19 cellular contexts compared by ENCODE assay signal in the genomic region with DNA sequence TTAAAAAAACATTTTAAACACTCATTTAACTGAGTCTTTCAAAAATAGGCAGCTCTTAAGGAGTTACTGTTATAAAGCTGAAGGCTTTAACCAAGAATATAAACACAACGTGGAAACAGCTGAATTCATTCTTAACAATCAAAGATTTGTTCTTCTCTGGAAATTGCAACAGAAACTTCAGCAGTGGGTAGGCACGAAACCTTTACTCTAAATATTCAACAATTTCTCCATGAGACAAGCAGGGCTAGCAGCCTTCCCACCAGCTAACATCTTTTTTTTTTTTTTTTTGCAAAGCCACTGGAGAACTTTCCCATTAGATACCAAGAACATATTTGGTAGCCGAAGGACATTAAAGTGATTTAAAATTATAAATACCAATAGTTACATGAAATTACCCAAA.
DNase-seq lines count a peak whose midpoint lies in the region; ATAC-seq and TF ChIP-seq lines count a peak whose summit lies in the region.
"Had no signal": no experiment of that assay in that cellular context is flagged by ENCODE, and none has a peak within 500 bp of the region (broad histone marks: within the 10 kb centered on the region; RNA-seq: fewer than 3 reads in every experiment).

No MANE protein-coding gene starts in this region.

- H3K27me3 ChIP-seq in ACC112 (ENCODE audit: insufficient read depth, low read length) = no peaks in the 10 kb centered on the region
- H3K27me3 ChIP-seq in heart right ventricle = no peaks in the 10 kb centered on the region
- no peaks in the 10 kb centered on the region for H3K27me3 ChIP-seq in sigmoid colon
- H3K27me3 ChIP-seq: cardiac muscle cell had no signal

- H3K4me3 ChIP-seq in ACC112 (ENCODE audit: low read depth, low read length) (no peak overlapping the region), choroid plexus epithelial cell (ENCODE audit: low read depth, low read length) (no peak overlapping the region), heart right ventricle (no peak overlapping the region), sigmoid colon (no peak overlapping the region)
- H3K4me3 ChIP-seq: A549, cardiac muscle cell, GM12878 had no signal

- DNase-seq in choroid plexus epithelial cell (ENCODE audit: low read depth) (peak; percentile 36), heart right ventricle (no peak), sigmoid colon (no peak), CD1c-positive myeloid dendritic cell (ENCODE audit: extremely low spot score) (no peak), progenitor cell of endocrine pancreas (ENCODE audit: low spot score, unreplicated experiment) (no peak)
- DNase-seq in stimulated activated naive CD8-positive, alpha-beta T cell treated with anti-CD3 and anti-CD28 coated beads, Interleukin-15, Interleukin-2, amounts not matched to agents 100 U/mL and 50 U/mL, for 24 hours = no peak
- DNase-seq: activated CD4-positive, alpha-beta T cell treated with anti-CD3 and anti-CD28 coated beads for 48 hours; activated naive CD8-positive, alpha-beta T cell treated with anti-CD3 and anti-CD28 coated beads, Interleukin-2, amount 10 ng/mL, durations not matched to agents 7 days and 5 days; CD8-positive, alpha-beta T cell; EL; H7; SHP77 treated with DMSO at 0.1 percent for 48 hours had no signal

- no peak overlapping the region for H3K4me3 Mint-ChIP-seq in progenitor cell of endocrine pancreas (ENCODE audit: low read depth)
- H3K4me3 Mint-ChIP-seq: activated naive CD8-positive, alpha-beta T cell treated with anti-CD3 and anti-CD28 coated beads, Interleukin-2, amount 10 ng/mL, durations not matched to agents 7 days and 5 days; CD8-positive, alpha-beta T cell; nephron had no signal

- H3K36me3 ChIP-seq in ACC112 (ENCODE audit: insufficient read depth, low read length) = no peaks in the 10 kb centered on the region
- no peaks in the 10 kb centered on the region for H3K36me3 ChIP-seq in heart right ventricle
- no peaks in the 10 kb centered on the region for H3K36me3 ChIP-seq in sigmoid colon
- H3K36me3 ChIP-seq: cardiac muscle cell had no signal

- no peak overlapping the region for H3K27ac Mint-ChIP-seq in progenitor cell of endocrine pancreas
- H3K27ac Mint-ChIP-seq: activated naive CD8-positive, alpha-beta T cell treated with anti-CD3 and anti-CD28 coated beads, Interleukin-2, amount 10 ng/mL, durations not matched to agents 7 days and 5 days; CD8-positive, alpha-beta T cell had no signal

- no peak for TF ChIP-seq CTCF in choroid plexus epithelial cell (conservative IDR thresholded peaks at IDR 0.05; ENCODE audit: low read depth, low read length)
- no peak for TF ChIP-seq CTCF in heart right ventricle (IDR thresholded peaks at IDR 0.05)
- TF ChIP-seq CTCF in sigmoid colon (IDR thresholded peaks at IDR 0.05) = no peak
- TF ChIP-seq CTCF in progenitor cell of endocrine pancreas (IDR thresholded peaks at IDR 0.05; ENCODE audit: unreplicated experiment) = no peak

- H3K9me3 Mint-ChIP-seq in progenitor cell of endocrine pancreas (ENCODE audit: low read depth) = no peaks in the 10 kb centered on the region
- H3K9me3 Mint-ChIP-seq: activated naive CD8-positive, alpha-beta T cell treated with anti-CD3 and anti-CD28 coated beads, Interleukin-2, amount 10 ng/mL, durations not matched to agents 7 days and 5 days; CD8-positive, alpha-beta T cell; nephron had no signal

- ATAC-seq in heart right ventricle (peak in 1 of 8 donors; percentile 4), HG03097 (IDR thresholded peaks at IDR 0.05; ENCODE audit: low FRiP score, unreplicated experiment) (no peak)
- ATAC-seq in stimulated activated naive CD8-positive, alpha-beta T cell treated with anti-CD3 and anti-CD28 coated beads, Interleukin-15, Interleukin-2, amounts not matched to agents 100 U/mL and 50 U/mL, for 24 hours = no peak
- ATAC-seq: A549; CD8-positive, alpha-beta T cell; GM12878; left lobe of liver had no signal

- H3K9me3 ChIP-seq in heart right ventricle (no peaks in the 10 kb centered on the region), sigmoid colon (no peaks in the 10 kb centered on the region)
- H3K9me3 ChIP-seq: A549 had no signal

- peak overlapping the region; percentile 38 for H3K27ac ChIP-seq in ACC112 (ENCODE audit: low read depth, low read length)
- peak overlapping the region in 9 of 10 donors; percentile 21 to 76 (median 63) for H3K27ac ChIP-seq in heart right ventricle
- H3K27ac ChIP-seq in sigmoid colon = peak overlapping the region; percentile 52 to 69 (median 66)
- H3K27ac ChIP-seq: A549 had no signal

- TF ChIP-seq POLR2A in sigmoid colon (IDR thresholded peaks at IDR 0.05) = no peak

- no peaks in the 10 kb centered on the region for H3K27me3 Mint-ChIP-seq in progenitor cell of endocrine pancreas

- H3K79me2 ChIP-seq in ACC112 (ENCODE audit: control insufficient read depth, insufficient read depth, low read length, unreplicated experiment) = peaks cover 41% of the 10 kb centered on the region

- H3K4me1 ChIP-seq in ACC112 (ENCODE audit: control insufficient read depth, insufficient read depth, low read length, unreplicated experiment) (peaks cover 43% of the 10 kb centered on the region), heart right ventricle (peaks cover 8 to 77% (median 61%) of the 10 kb centered on the region in 9 donors), sigmoid colon (peaks cover 0 to 63% (median 54%) of the 10 kb centered on the region in 4 donors)

- intact Hi-C loops in heart right ventricle (cut with DNase I) (no loop called here), sigmoid colon (cut with DNase I) (no loop called here)

- no peak for TF ChIP-seq EP300 in sigmoid colon (IDR thresholded peaks at IDR 0.05)

- peaks cover 1% of the 10 kb centered on the region for H3K4me1 Mint-ChIP-seq in progenitor cell of endocrine pancreas (ENCODE audit: low read depth)
- H3K4me1 Mint-ChIP-seq: activated naive CD8-positive, alpha-beta T cell treated with anti-CD3 and anti-CD28 coated beads, Interleukin-2, amount 10 ng/mL, durations not matched to agents 7 days and 5 days had no signal

- WGBS in heart right ventricle, 2 donors = 68% methylated on average over 3 of the region's 3 CpGs
- 52 to 63% methylated on average over 3 of the region's 3 CpGs for WGBS in sigmoid colon, 2 donors

- H3K36me3 Mint-ChIP-seq in progenitor cell of endocrine pancreas (ENCODE audit: insufficient read depth) = no peaks in the 10 kb centered on the region
- H3K36me3 Mint-ChIP-seq: activated naive CD8-positive, alpha-beta T cell treated with anti-CD3 and anti-CD28 coated beads, Interleukin-2, amount 10 ng/mL, durations not matched to agents 7 days and 5 days; CD8-positive, alpha-beta T cell had no signal

- H2AFZ ChIP-seq in ACC112 (ENCODE audit: low read length, unreplicated experiment) = no peak overlapping the region
